ENCODE assay signal across 17 cellular contexts in the genomic region with DNA sequence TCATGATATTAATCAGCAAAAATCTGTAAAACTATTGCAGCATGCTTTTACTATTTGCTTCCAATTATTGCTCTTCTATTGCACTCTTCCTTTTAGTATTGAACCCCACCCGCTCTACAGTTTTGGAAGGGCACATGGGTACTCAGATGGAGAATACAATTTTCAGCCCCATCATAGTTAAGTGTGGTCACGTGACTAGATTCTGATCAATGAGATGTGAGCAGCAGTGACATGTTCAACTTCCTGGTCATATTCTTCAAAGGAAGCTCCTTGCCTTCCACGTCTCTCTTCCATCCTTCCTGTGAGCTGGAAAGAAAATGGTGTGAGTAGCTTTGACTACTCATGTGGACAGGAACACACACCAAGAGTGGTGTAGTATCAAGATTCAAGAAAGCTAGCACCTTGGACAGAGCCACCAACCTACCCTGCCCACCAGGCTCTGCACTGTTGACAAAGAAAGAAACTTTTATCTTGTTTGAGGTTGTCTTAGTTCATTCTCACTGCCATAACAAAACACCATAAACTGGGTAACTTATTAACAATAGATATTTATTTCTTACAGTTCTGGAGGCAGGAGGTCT. TPM values are rescaled to one million over a fixed set of nuclear protein-coding genes. Genes with fewer than 3 reads are reported as not detected.
A peak's percentile ranks its signal among the peaks of the same experiment; 100 is the strongest.
DNase-seq lines count a peak whose midpoint lies in the region; ATAC-seq and TF ChIP-seq lines count a peak whose summit lies in the region.
"Had no signal": no experiment of that assay in that cellular context is flagged by ENCODE, and none has a peak within 500 bp of the region (broad histone marks: within the 10 kb centered on the region; RNA-seq: fewer than 3 reads in every experiment).

No MANE protein-coding gene starts in this region.

- POLR2A ChIA-PET in Caco-2 (lab: Charles Lee) = no interaction called here
- POLR2A ChIA-PET in naive thymus-derived CD8-positive, alpha-beta T cell (lab: Charles Lee) = no interaction called here

- H3K27ac Mint-ChIP-seq in Caco-2 (ENCODE audit: unreplicated experiment) = no peak overlapping the region
- no peak overlapping the region for H3K27ac Mint-ChIP-seq in naive thymus-derived CD8-positive, alpha-beta T cell
- H3K27ac Mint-ChIP-seq: stimulated activated naive B cell treated with anti-CD40 and anti-IgM and Interleukin-4, amounts not matched to agents 10 μg/mL and 1 μg/mL and 100 μg/mL, for 72 hours; T-helper 17 cell had no signal

- no peaks in the 10 kb centered on the region for H3K36me3 Mint-ChIP-seq in Caco-2 (ENCODE audit: insufficient read depth, unreplicated experiment)
- no peaks in the 10 kb centered on the region for H3K36me3 Mint-ChIP-seq in naive thymus-derived CD8-positive, alpha-beta T cell
- H3K36me3 Mint-ChIP-seq: stimulated activated naive B cell treated with anti-CD40 and anti-IgM and Interleukin-4, amounts not matched to agents 10 μg/mL and 1 μg/mL and 100 μg/mL, for 72 hours had no signal

- no peaks in the 10 kb centered on the region for H3K9me3 Mint-ChIP-seq in Caco-2 (ENCODE audit: unreplicated experiment)
- peaks cover 0 to 3% (median 0%) of the 10 kb centered on the region in 9 donors for H3K9me3 Mint-ChIP-seq in naive thymus-derived CD8-positive, alpha-beta T cell
- H3K9me3 Mint-ChIP-seq: stimulated activated naive B cell treated with anti-CD40 and anti-IgM and Interleukin-4, amounts not matched to agents 10 μg/mL and 1 μg/mL and 100 μg/mL, for 72 hours had no signal

- H3K4me3 Mint-ChIP-seq in Caco-2 (ENCODE audit: unreplicated experiment) = no peak overlapping the region
- no peak overlapping the region for H3K4me3 Mint-ChIP-seq in naive thymus-derived CD8-positive, alpha-beta T cell
- H3K4me3 Mint-ChIP-seq: stimulated activated naive B cell treated with anti-CD40 and anti-IgM and Interleukin-4, amounts not matched to agents 10 μg/mL and 1 μg/mL and 100 μg/mL, for 72 hours; T-helper 17 cell had no signal

- BruUV-seq in Caco-2 (replicated peaks; lab: Mats Ljungman, UMichigan) = no TSS peak

- H3K27me3 ChIP-seq in Caco-2 (replicated peaks; ENCODE audit: control insufficient read depth, insufficient read depth, low read length) = no peaks in the 10 kb centered on the region
- H3K27me3 ChIP-seq in heart right ventricle = peaks cover 0 to 33% (median 14%) of the 10 kb centered on the region in 7 donors

- WGBS in heart right ventricle, 2 donors = 68 to 69% methylated on average over 3 of the region's 3 CpGs

- intact Hi-C loops in Caco-2 (cut with micrococcal nuclease; ENCODE audit: unreplicated experiment) = no loop called here
- intact Hi-C loops in heart right ventricle (cut with DNase I) = loop anchor here in 1 of 10 donors (10.0 kb wide), 1 partner anchor 49 kb away; no protein-coding TSS in a partner anchor

- H3K4me1 Mint-ChIP-seq in Caco-2 (ENCODE audit: low read depth, unreplicated experiment) = no peaks in the 10 kb centered on the region
- peaks cover 9 to 20% (median 19%) of the 10 kb centered on the region in 4 donors for H3K4me1 Mint-ChIP-seq in naive thymus-derived CD8-positive, alpha-beta T cell

- no peak overlapping the region for H3K4me3 ChIP-seq in Caco-2 (ENCODE audit: low read depth, low read length)
- H3K4me3 ChIP-seq in heart right ventricle = no peak overlapping the region
- H3K4me3 ChIP-seq: mucosa of descending colon had no signal

- peaks cover 14% of the 10 kb centered on the region for H3K27me3 Mint-ChIP-seq in Caco-2 (ENCODE audit: insufficient read depth, unreplicated experiment)
- H3K27me3 Mint-ChIP-seq in naive thymus-derived CD8-positive, alpha-beta T cell = peaks cover 38 to 87% (median 48%) of the 10 kb centered on the region in 5 donors

- TF ChIP-seq CTCF in Caco-2 (IDR thresholded peaks at IDR 0.05; ENCODE audit: insufficient read depth in 1 of 2, low read depth in 1 of 2, low read length in 1 of 2, severe bottlenecking in 1 of 2, unreplicated experiment in 1 of 2) (no peak), heart right ventricle (IDR thresholded peaks at IDR 0.05) (no peak)

- H3K9me3 ChIP-seq in Caco-2 = no peaks in the 10 kb centered on the region
- H3K9me3 ChIP-seq in heart right ventricle = no peaks in the 10 kb centered on the region
- H3K9me3 ChIP-seq: mucosa of descending colon had no signal

- peak; percentile 38 to 42 for DNase-seq in Caco-2
- DNase-seq in amniotic epithelial cell (ENCODE audit: low read depth) = peak; percentile 50
- DNase-seq in iris pigment epithelial cell (ENCODE audit: low read depth) = peak; percentile 18
- DNase-seq in naive thymus-derived CD8-positive, alpha-beta T cell = no peak
- no peak for DNase-seq in heart right ventricle
- DNase-seq in NCI-H1930 (lab: John Stamatoyannopoulos, UW) = no peak
- DNase-seq: activated effector memory CD4-positive, alpha-beta T cell treated with anti-CD3 and anti-CD28 coated beads, Interleukin-2, amount 50 U/mL, for 16 hours; DMS53; HCEC 1CT; mucosa of descending colon; NCI-H1436 treated with DMSO at 0.1 percent for 48 hours; NCI-H510A treated with DMSO at 0.1 percent for 48 hours; stimulated activated CD4-positive, alpha-beta T cell treated with anti-CD3 and anti-CD28 coated beads, Interleukin-4, amount 100 ng/mL, for 24 hours; stimulated activated naive B cell treated with anti-CD40 and anti-IgM and Interleukin-4, amounts not matched to agents 10 μg/mL and 1 μg/mL and 100 μg/mL, for 72 hours; T-helper 17 cell had no signal

- H3K27ac ChIP-seq in heart right ventricle = no peak overlapping the region

- ATAC-seq in HG03354 (IDR thresholded peaks at IDR 0.05; ENCODE audit: poor library complexity, severe bottlenecking, unreplicated experiment) (peak; percentile 49), GM19452 (IDR thresholded peaks at IDR 0.05; ENCODE audit: unreplicated experiment) (no peak), heart right ventricle (no peak)
- ATAC-seq in naive thymus-derived CD8-positive, alpha-beta T cell = no peak
- ATAC-seq: mucosa of descending colon; stimulated activated naive B cell treated with anti-CD40 and anti-IgM and Interleukin-4, amounts not matched to agents 10 μg/mL and 1 μg/mL and 100 μg/mL, for 72 hours; T-helper 17 cell had no signal

- H3K36me3 ChIP-seq in Caco-2 (ENCODE audit: control insufficient read depth, insufficient read depth, low read length) (no peaks in the 10 kb centered on the region), heart right ventricle (no peaks in the 10 kb centered on the region)

- CTCF ChIA-PET in Caco-2 (lab: Charles Lee) = no interaction called here

- H3K4me1 ChIP-seq in Caco-2 = no peaks in the 10 kb centered on the region
- H3K4me1 ChIP-seq in heart right ventricle = peaks cover 0 to 13% (median 4%) of the 10 kb centered on the region in 9 donors

RNA-seq across cellular contexts. Expression of gene FGF14, which starts 3.7 kb away (rescaled TPM):
- total RNA-seq in Caco-2 (2022) (not detected in 2 replicates), heart right ventricle (1 to 10 TPM; 2.8 to 7.8 (median 5.9) TPM)
- total RNA-seq in naive thymus-derived CD8-positive, alpha-beta T cell = not detected
- polyA plus RNA-seq in naive thymus-derived CD8-positive, alpha-beta T cell = not detected
- under 1 TPM; 0.20 to 0.29 TPM for polyA plus RNA-seq in heart right ventricle
- total RNA-seq: T-helper 17 cell had no signal

Comparison
In these comparisons a context has a peak if more than half of its experiments do, and no peak if none do; other contexts are left out.
1. DNase-seq: peak in Caco-2 (2 of 2), amniotic epithelial cell (single experiment) and iris pigment epithelial cell (single experiment); none in naive thymus-derived CD8-positive, alpha-beta T cell (0 of 10), heart right ventricle (0 of 2) and NCI-H1930 (0 of 2).